11 cellular contexts compared by ENCODE assay signal in genomic region chr21:34362136-34362444, GRCh38. TPM values are rescaled to one million over a fixed set of nuclear protein-coding genes. Genes with fewer than 3 reads are reported as not detected.
DNase-seq lines count a peak whose midpoint lies in the region; ATAC-seq and TF ChIP-seq lines count a peak whose summit lies in the region.
"Had no signal": no experiment of that assay in that cellular context is flagged by ENCODE, and none has a peak within 500 bp of the region (broad histone marks: within the 10 kb centered on the region; RNA-seq: fewer than 3 reads in every experiment).

No MANE protein-coding gene starts in this region.

- no peak for TF ChIP-seq EP300 in suprapubic skin (IDR thresholded peaks at IDR 0.05)

- peak overlapping the region; percentile 85 for H3K4me2 ChIP-seq in fibroblast of lung (ENCODE audit: extremely low read depth, insufficient read depth, low read length)

- no peaks in the 10 kb centered on the region for H4K20me1 ChIP-seq in fibroblast of lung (ENCODE audit: control insufficient read depth, extremely low read depth, insufficient read depth, low read length)

- TF ChIP-seq POLR2A in breast epithelium (IDR thresholded peaks at IDR 0.05) (no peak), suprapubic skin (IDR thresholded peaks at IDR 0.05) (no peak)

- H3K27me3 ChIP-seq in breast epithelium (no peaks in the 10 kb centered on the region), fibroblast of lung (ENCODE audit: control insufficient read depth, insufficient read depth, low read length) (peaks cover 3% of the 10 kb centered on the region), suprapubic skin (peaks cover 4% of the 10 kb centered on the region)
- H3K27me3 ChIP-seq: upper lobe of left lung had no signal

- no peaks in the 10 kb centered on the region for H3K9me3 Mint-ChIP-seq in MCF 10A (ENCODE audit: unreplicated experiment)
- peaks cover 2 to 4% of the 10 kb centered on the region in 2 donors for H3K9me3 Mint-ChIP-seq in stimulated activated naive B cell treated with anti-CD40 and anti-IgM and Interleukin-4, amounts not matched to agents 10 μg/mL and 1 μg/mL and 100 μg/mL, for 72 hours

- no peak overlapping the region for H3K27ac ChIP-seq in breast epithelium
- no peak overlapping the region for H3K27ac ChIP-seq in RWPE1
- H3K27ac ChIP-seq in fibroblast of lung (ENCODE audit: insufficient read depth, low read length) = no peak overlapping the region
- H3K27ac ChIP-seq in suprapubic skin = no peak overlapping the region
- H3K27ac ChIP-seq: upper lobe of left lung had no signal

- peak; percentile 19 to 20 for ATAC-seq in stimulated activated naive B cell treated with anti-CD40 and anti-IgM and Interleukin-4, amounts not matched to agents 10 μg/mL and 1 μg/mL and 100 μg/mL, for 72 hours (replicated peaks)
- no peak for ATAC-seq in HG03342 (IDR thresholded peaks at IDR 0.05; ENCODE audit: unreplicated experiment)

- H3K9me3 ChIP-seq in breast epithelium (no peaks in the 10 kb centered on the region), fibroblast of lung (ENCODE audit: control insufficient read depth, insufficient read depth, low read depth, low read length) (no peaks in the 10 kb centered on the region), suprapubic skin (no peaks in the 10 kb centered on the region)
- H3K9me3 ChIP-seq: upper lobe of left lung had no signal

- BruUV-seq in MCF 10A (replicated peaks; lab: Mats Ljungman, UMichigan) = no TSS peak

- peaks cover 6% of the 10 kb centered on the region for H3K4me1 Mint-ChIP-seq in MCF 10A (ENCODE audit: insufficient read depth, unreplicated experiment)
- H3K4me1 Mint-ChIP-seq in stimulated activated naive B cell treated with anti-CD40 and anti-IgM and Interleukin-4, amounts not matched to agents 10 μg/mL and 1 μg/mL and 100 μg/mL, for 72 hours = peaks cover 7 to 8% of the 10 kb centered on the region in 2 donors

- no peaks in the 10 kb centered on the region for H3K79me2 ChIP-seq in fibroblast of lung (ENCODE audit: control insufficient read depth, insufficient read depth, low read length)

- intact Hi-C loops in MCF 10A (cut with micrococcal nuclease) = no loop called here
- intact Hi-C loops in breast epithelium (cut with DNase I; ENCODE audit: low total_unique reads) = no loop called here

- H3K9ac ChIP-seq in fibroblast of lung (ENCODE audit: insufficient read depth, low read length) = no peak overlapping the region

- H3K4me3 Mint-ChIP-seq in MCF 10A (ENCODE audit: unreplicated experiment) = peak overlapping the region; percentile 25
- no peak overlapping the region for H3K4me3 Mint-ChIP-seq in stimulated activated naive B cell treated with anti-CD40 and anti-IgM and Interleukin-4, amounts not matched to agents 10 μg/mL and 1 μg/mL and 100 μg/mL, for 72 hours

- H3K4me3 ChIP-seq in breast epithelium (no peak overlapping the region), fibroblast of lung (replicated peaks in 1 of 4; ENCODE audit: control extremely low read depth in 1 of 4, insufficient read depth in 1 of 4, low read depth in 3 of 4, low read length in 4 of 4) (no peak overlapping the region), suprapubic skin (no peak overlapping the region)
- H3K4me3 ChIP-seq: upper lobe of left lung had no signal

- H3K36me3 Mint-ChIP-seq in MCF 10A (ENCODE audit: insufficient read depth, unreplicated experiment) = no peaks in the 10 kb centered on the region
- H3K36me3 Mint-ChIP-seq in stimulated activated naive B cell treated with anti-CD40 and anti-IgM and Interleukin-4, amounts not matched to agents 10 μg/mL and 1 μg/mL and 100 μg/mL, for 72 hours = no peaks in the 10 kb centered on the region

- DNase-seq in MCF 10A (ENCODE audit: unreplicated experiment) (no peak), breast epithelium (ENCODE audit: low spot score in 2 of 2) (no peak), RWPE1 (ENCODE audit: low spot score) (no peak), fibroblast of lung (ENCODE audit: low read depth in 2 of 2) (no peak), suprapubic skin (ENCODE audit: low spot score in 2 of 2) (no peak), H4 (ENCODE audit: low spot score) (no peak)
- DNase-seq in stimulated activated naive B cell treated with anti-CD40 and anti-IgM and Interleukin-4, amounts not matched to agents 10 μg/mL and 1 μg/mL and 100 μg/mL, for 72 hours = no peak

- 31% methylated on average over 3 of the region's 3 CpGs for WGBS in suprapubic skin

- POLR2A ChIA-PET in MCF 10A (lab: Yijun Ruan, JAX) (no interaction called here), RWPE1 (lab: Yijun Ruan, JAX; ENCODE audit: low non-redundant PET) (no interaction called here)

- H2AFZ ChIP-seq in fibroblast of lung (ENCODE audit: low read length) = no peak overlapping the region

- CTCF ChIA-PET in MCF 10A (lab: Yijun Ruan, JAX) = interaction anchor here (0.6 to 2.5 kb wide), 17 partner anchors 10 to 1698 kb away, joined by 3 to 20 read pairs (median 4); partner anchors contain the start of gene SETD4
- CTCF ChIA-PET in RWPE1 (lab: Yijun Ruan, JAX) = interaction anchor here (0.6 to 1.5 kb wide), 7 partner anchors 8 to 438 kb away, joined by 3 to 8 read pairs (median 3); no protein-coding TSS in a partner anchor

- H3K4me1 ChIP-seq in breast epithelium (peaks cover 0 to 3% of the 10 kb centered on the region in 2 donors), fibroblast of lung (ENCODE audit: control insufficient read depth, extremely low read depth, insufficient read depth, low read length) (no peaks in the 10 kb centered on the region), suprapubic skin (peaks cover 5% of the 10 kb centered on the region)

- H3K27me3 Mint-ChIP-seq in MCF 10A (ENCODE audit: insufficient read depth, unreplicated experiment) = peaks cover 37% of the 10 kb centered on the region
- peaks cover 24 to 34% of the 10 kb centered on the region in 2 donors for H3K27me3 Mint-ChIP-seq in stimulated activated naive B cell treated with anti-CD40 and anti-IgM and Interleukin-4, amounts not matched to agents 10 μg/mL and 1 μg/mL and 100 μg/mL, for 72 hours

- H3K27ac Mint-ChIP-seq in MCF 10A (ENCODE audit: low read depth, unreplicated experiment) = no peak overlapping the region
- no peak overlapping the region for H3K27ac Mint-ChIP-seq in stimulated activated naive B cell treated with anti-CD40 and anti-IgM and Interleukin-4, amounts not matched to agents 10 μg/mL and 1 μg/mL and 100 μg/mL, for 72 hours
- H3K27ac Mint-ChIP-seq: naive B cell had no signal

- TF ChIP-seq CTCF in MCF 10A (IDR thresholded peaks at IDR 0.05; ENCODE audit: unreplicated experiment) = no peak
- no peak for TF ChIP-seq CTCF in breast epithelium (IDR thresholded peaks at IDR 0.05)
- TF ChIP-seq CTCF in RWPE1 (conservative IDR thresholded peaks at IDR 0.05; ENCODE audit: low read depth) = peak; percentile 56; the same call in 1 of the 2 replicates
- TF ChIP-seq CTCF in fibroblast of lung (conservative IDR thresholded peaks at IDR 0.05 in 1 of 2, IDR thresholded peaks at IDR 0.05 in 1 of 2; ENCODE audit: low read depth in 1 of 2, low read length in 2 of 2) = no peak
- no peak for TF ChIP-seq CTCF in suprapubic skin (IDR thresholded peaks at IDR 0.05)

- H3K36me3 ChIP-seq in breast epithelium (no peaks in the 10 kb centered on the region), fibroblast of lung (ENCODE audit: control insufficient read depth, insufficient read depth, low read length) (no peaks in the 10 kb centered on the region), suprapubic skin (no peaks in the 10 kb centered on the region)
- H3K36me3 ChIP-seq: upper lobe of left lung had no signal

RNA-seq across cellular contexts. Expression of gene KCNE2, which starts 1.7 kb away (rescaled TPM):
- not detected in 2 replicates for total RNA-seq in MCF 10A (2022)
- total RNA-seq in breast epithelium = under 1 TPM in 1 of 3 donors, not detected in 2; 0.66 TPM
- total RNA-seq in fibroblast of lung = 0.17 TPM in 1 of 2 replicates, not detected in the other
- polyA plus RNA-seq in fibroblast of lung = not detected in 2 replicates
- polyA plus RNA-seq in fibroblast of lung (2012) = 0.16 TPM in 1 of 2 replicates, not detected in the other
- not detected in 2 replicates for polyA minus RNA-seq in fibroblast of lung (ENCODE audit: low replicate concordance)
- not detected for total RNA-seq in suprapubic skin
- total RNA-seq in H4 (2014; rRNA removed; shearing (Covaris generic)) = not detected in 2 replicates
- total RNA-seq: kidney epithelial cell, upper lobe of left lung had no signal

RNA-seq across cellular contexts. Expression of gene SMIM11, which starts 13.2 kb away (rescaled TPM):
- total RNA-seq in MCF 10A (2022) = 6.8 and 25.6 TPM in 2 replicates
- 10 to 100 TPM in 2 of 3 donors, 1 to 10 TPM in 1; 8.2 to 22.5 (median 16.4) TPM for total RNA-seq in breast epithelium
- total RNA-seq in fibroblast of lung = 11.8 and 19.3 TPM in 2 replicates
- 8.0 and 9.9 TPM in 2 replicates for polyA plus RNA-seq in fibroblast of lung
- polyA plus RNA-seq in fibroblast of lung (2012) = 3.8 and 5.0 TPM in 2 replicates
- polyA minus RNA-seq in fibroblast of lung (ENCODE audit: low replicate concordance) = 7.9 and 9.2 TPM in 2 replicates
- 10 to 100 TPM in 1 of 4 donors, 1 to 10 TPM in 3; 2.5 to 24.3 (median 5.1) TPM for total RNA-seq in suprapubic skin
- 25.5 and 33.3 TPM in 2 replicates for total RNA-seq in H4 (2014; rRNA removed; shearing (Covaris generic))
